ENCODE assay signal across 9 cellular contexts in genomic region chr11:82494988-82495432, GRCh38.
DNase-seq lines count a peak whose midpoint lies in the region; ATAC-seq, FAIRE-seq and TF ChIP-seq lines count a peak whose summit lies in the region.
"Had no signal": no experiment of that assay in that cellular context is flagged by ENCODE, and none has a peak within 500 bp of the region (broad histone marks: within the 10 kb centered on the region; RNA-seq: fewer than 3 reads in every experiment).

No MANE protein-coding gene starts in this region.

- in situ Hi-C loops in ACHN (cut with HindIII; ENCODE audit: low pct_ligation_motif_present, low pct_unique_long_range_greater_than_20kb, low sequenced_read_pairs) = no loop called here

- 44 to 48% methylated on average over 3 of the region's 3 CpGs for WGBS in lower leg skin, 2 donors

- TF ChIP-seq CTCF in LNCAP (IDR thresholded peaks at IDR 0.05) = peak; percentile 72
- TF ChIP-seq CTCF in bronchial epithelial cell (IDR thresholded peaks at IDR 0.05; ENCODE audit: insufficient read depth, low read length, severe bottlenecking) = peak; percentile 47
- no peak for TF ChIP-seq CTCF in RWPE1 (conservative IDR thresholded peaks at IDR 0.05; ENCODE audit: low read depth)
- TF ChIP-seq CTCF in lower leg skin (IDR thresholded peaks at IDR 0.05) = no peak

- intact Hi-C loops in lower leg skin (cut with DNase I; ENCODE audit: low total_unique reads) = no loop called here

- DNase-seq in ACHN (peak; percentile 16), bronchial epithelial cell (ENCODE audit: low read depth) (peak; percentile 21), RWPE1 (ENCODE audit: low spot score) (no peak), kidney glomerular epithelial cell (lab: John Stamatoyannopoulos, UW) (no peak), frontal cortex (ENCODE audit: low spot score in 2 of 2) (no peak), lower leg skin (ENCODE audit: low spot score in 2 of 2) (no peak)
- DNase-seq: activated CD4-positive, alpha-beta T cell treated with anti-CD3 and anti-CD28 coated beads, Interleukin-2, amount 50 U/mL, for 1 hour had no signal

- ATAC-seq in GM21447 (IDR thresholded peaks at IDR 0.05; ENCODE audit: unreplicated experiment) = peak; percentile 65

- H3K4me3 ChIP-seq in bronchial epithelial cell (ENCODE audit: low read depth, low read length) (no peak overlapping the region), lower leg skin (ENCODE audit: low read depth, poor library complexity, severe bottlenecking) (no peak overlapping the region)

- no peaks in the 10 kb centered on the region for H3K36me3 ChIP-seq in bronchial epithelial cell (ENCODE audit: control insufficient read depth, insufficient read depth, low read length)

- TF ChIP-seq POLR2A in lower leg skin (IDR thresholded peaks at IDR 0.05) = no peak

- no peaks in the 10 kb centered on the region for H3K27me3 ChIP-seq in bronchial epithelial cell (ENCODE audit: control insufficient read depth, insufficient read depth, low read length)

- FAIRE-seq in bronchial epithelial cell (lab: Jason Lieb, UNC) (no peak), frontal cortex (lab: Jason Lieb, UNC) (no peak)

- H3K27ac ChIP-seq in RWPE1 = no peak overlapping the region

- POLR2A ChIA-PET in RWPE1 (lab: Yijun Ruan, JAX; ENCODE audit: low non-redundant PET) = no interaction called here

- CTCF ChIA-PET in RWPE1 (lab: Yijun Ruan, JAX) = no interaction called here

Comparison
In these comparisons a context has a peak if more than half of its experiments do, and no peak if none do; other contexts are left out.
1. DNase-seq: peak in ACHN (single experiment) and bronchial epithelial cell (single experiment); none in RWPE1 (single experiment), kidney glomerular epithelial cell (single experiment), frontal cortex (0 of 2) and lower leg skin (0 of 2).
2. CTCF ChIP-seq: peak in LNCAP (single experiment) and bronchial epithelial cell (single experiment); none in RWPE1 (single experiment) and lower leg skin (0 of 3).